Comparison of ENCODE assay signal across 2 cellular contexts in genomic region chr11:57645716-57646085, GRCh38.
TF ChIP-seq lines count a peak whose summit lies in the region.

No MANE protein-coding gene starts in this region.

TF ChIP-seq in GM23338, 12 proteins besides CTCF, POLR2A, EP300 and RAD21:
- TF ChIP-seq EZH2 (IDR thresholded peaks at IDR 0.05; ENCODE audit: low read depth, unreplicated experiment), result no peak
- TF ChIP-seq STAT1 (IDR thresholded peaks at IDR 0.05; ENCODE audit: unreplicated experiment), result no peak
- TF ChIP-seq JUNB (IDR thresholded peaks at IDR 0.05; ENCODE audit: unreplicated experiment), result no peak
- no peak for TF ChIP-seq CREB1 (CRISPR knock-in tag; IDR thresholded peaks at IDR 0.05; ENCODE audit: low read depth)
- peak; percentile 84 for TF ChIP-seq POLR2AphosphoS5 (IDR thresholded peaks at IDR 0.05; ENCODE audit: low read depth)

TF ChIP-seq in K562, 482 proteins besides CTCF, POLR2A, EP300 and RAD21:
- TF ChIP-seq CTCFL (IDR thresholded peaks at IDR 0.05; ENCODE audit: borderline replicate concordance, insufficient read depth, low read depth, low read length, poor library complexity, severe bottlenecking) (no peak), ZHX1 (conservative IDR thresholded peaks at IDR 0.05; ENCODE audit: low read length) (no peak), ATF7 (IDR thresholded peaks at IDR 0.05) (no peak), TBP (optimal IDR thresholded peaks at IDR 0.05; ENCODE audit: low read depth, low read length) (peak; percentile 53), GTF2B (IDR thresholded peaks at IDR 0.05; ENCODE audit: extremely low read depth, insufficient read length) (peak; percentile 46), BCLAF1 (IDR thresholded peaks at IDR 0.05; ENCODE audit: borderline replicate concordance in 1 of 2, control insufficient read depth in 1 of 2, low read depth in 2 of 2, low read length in 1 of 2) (peak in 1 of 2 experiments; percentile 44; a peak in 1 of 4 replicates)
